Comparison of ENCODE assay signal across 1 cellular context in the genomic region with DNA sequence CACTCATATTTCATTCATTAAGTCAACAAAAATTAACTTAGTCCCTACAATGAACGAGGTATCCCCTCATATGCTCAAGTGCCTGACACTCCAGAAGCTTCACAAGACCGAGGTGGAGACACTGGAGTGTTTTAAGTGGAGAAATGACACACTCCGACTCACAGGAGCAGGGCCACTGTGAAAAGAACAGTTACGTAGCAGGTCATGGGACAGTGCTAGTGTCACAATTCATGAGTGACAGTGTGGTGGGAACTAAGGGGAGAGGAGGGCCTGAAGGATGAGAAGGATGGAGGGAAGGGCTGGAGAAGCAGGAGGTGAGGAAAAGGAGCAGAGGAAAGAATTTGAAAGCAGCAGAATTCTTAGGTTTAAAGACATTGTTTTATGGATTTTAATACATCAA.
TF ChIP-seq lines count a peak whose summit lies in the region.

No MANE protein-coding gene starts in this region.

TF ChIP-seq in HCT116, 20 proteins besides CTCF, POLR2A, EP300 and RAD21 (continued from another document):
- TF ChIP-seq, protein P1, sequence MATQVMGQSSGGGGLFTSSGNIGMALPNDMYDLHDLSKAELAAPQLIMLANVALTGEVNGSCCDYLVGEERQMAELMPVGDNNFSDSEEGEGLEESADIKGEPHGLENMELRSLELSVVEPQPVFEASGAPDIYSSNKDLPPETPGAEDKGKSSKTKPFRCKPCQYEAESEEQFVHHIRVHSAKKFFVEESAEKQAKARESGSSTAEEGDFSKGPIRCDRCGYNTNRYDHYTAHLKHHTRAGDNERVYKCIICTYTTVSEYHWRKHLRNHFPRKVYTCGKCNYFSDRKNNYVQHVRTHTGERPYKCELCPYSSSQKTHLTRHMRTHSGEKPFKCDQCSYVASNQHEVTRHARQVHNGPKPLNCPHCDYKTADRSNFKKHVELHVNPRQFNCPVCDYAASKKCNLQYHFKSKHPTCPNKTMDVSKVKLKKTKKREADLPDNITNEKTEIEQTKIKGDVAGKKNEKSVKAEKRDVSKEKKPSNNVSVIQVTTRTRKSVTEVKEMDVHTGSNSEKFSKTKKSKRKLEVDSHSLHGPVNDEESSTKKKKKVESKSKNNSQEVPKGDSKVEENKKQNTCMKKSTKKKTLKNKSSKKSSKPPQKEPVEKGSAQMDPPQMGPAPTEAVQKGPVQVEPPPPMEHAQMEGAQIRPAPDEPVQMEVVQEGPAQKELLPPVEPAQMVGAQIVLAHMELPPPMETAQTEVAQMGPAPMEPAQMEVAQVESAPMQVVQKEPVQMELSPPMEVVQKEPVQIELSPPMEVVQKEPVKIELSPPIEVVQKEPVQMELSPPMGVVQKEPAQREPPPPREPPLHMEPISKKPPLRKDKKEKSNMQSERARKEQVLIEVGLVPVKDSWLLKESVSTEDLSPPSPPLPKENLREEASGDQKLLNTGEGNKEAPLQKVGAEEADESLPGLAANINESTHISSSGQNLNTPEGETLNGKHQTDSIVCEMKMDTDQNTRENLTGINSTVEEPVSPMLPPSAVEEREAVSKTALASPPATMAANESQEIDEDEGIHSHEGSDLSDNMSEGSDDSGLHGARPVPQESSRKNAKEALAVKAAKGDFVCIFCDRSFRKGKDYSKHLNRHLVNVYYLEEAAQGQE (IDR thresholded peaks at IDR 0.05; ENCODE audit: low read depth), result no peak
- TF ChIP-seq CEBPB (IDR thresholded peaks at IDR 0.05; ENCODE audit: low read depth) (no peak), SP1 (IDR thresholded peaks at IDR 0.05; ENCODE audit: low read depth) (no peak), SRF (IDR thresholded peaks at IDR 0.05; ENCODE audit: low read depth) (no peak), ELF1 (IDR thresholded peaks at IDR 0.05; ENCODE audit: borderline replicate concordance, low read depth) (no peak), SIN3A (IDR thresholded peaks at IDR 0.05; ENCODE audit: low read depth) (no peak), YY1 (IDR thresholded peaks at IDR 0.05; ENCODE audit: extremely low read depth, insufficient replicate concordance, low read depth, low read length) (no peak), EGR1 (IDR thresholded peaks at IDR 0.05; ENCODE audit: low read depth) (no peak), TCF7L2 (IDR thresholded peaks at IDR 0.05; ENCODE audit: borderline replicate concordance, extremely low read depth, insufficient read depth, insufficient read length) (no peak), ZFX (IDR thresholded peaks at IDR 0.05) (no peak), FOSL1 (IDR thresholded peaks at IDR 0.05; ENCODE audit: low read depth) (no peak), POLR2AphosphoS5 (IDR thresholded peaks at IDR 0.05; ENCODE audit: low read depth, low read length) (no peak)
- TF ChIP-seq, protein P2, sequence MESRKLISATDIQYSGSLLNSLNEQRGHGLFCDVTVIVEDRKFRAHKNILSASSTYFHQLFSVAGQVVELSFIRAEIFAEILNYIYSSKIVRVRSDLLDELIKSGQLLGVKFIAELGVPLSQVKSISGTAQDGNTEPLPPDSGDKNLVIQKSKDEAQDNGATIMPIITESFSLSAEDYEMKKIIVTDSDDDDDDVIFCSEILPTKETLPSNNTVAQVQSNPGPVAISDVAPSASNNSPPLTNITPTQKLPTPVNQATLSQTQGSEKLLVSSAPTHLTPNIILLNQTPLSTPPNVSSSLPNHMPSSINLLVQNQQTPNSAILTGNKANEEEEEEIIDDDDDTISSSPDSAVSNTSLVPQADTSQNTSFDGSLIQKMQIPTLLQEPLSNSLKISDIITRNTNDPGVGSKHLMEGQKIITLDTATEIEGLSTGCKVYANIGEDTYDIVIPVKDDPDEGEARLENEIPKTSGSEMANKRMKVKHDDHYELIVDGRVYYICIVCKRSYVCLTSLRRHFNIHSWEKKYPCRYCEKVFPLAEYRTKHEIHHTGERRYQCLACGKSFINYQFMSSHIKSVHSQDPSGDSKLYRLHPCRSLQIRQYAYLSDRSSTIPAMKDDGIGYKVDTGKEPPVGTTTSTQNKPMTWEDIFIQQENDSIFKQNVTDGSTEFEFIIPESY (IDR thresholded peaks at IDR 0.05; ENCODE audit: extremely low read depth, insufficient replicate concordance, low read length), result no peak
- TF ChIP-seq, protein P3, sequence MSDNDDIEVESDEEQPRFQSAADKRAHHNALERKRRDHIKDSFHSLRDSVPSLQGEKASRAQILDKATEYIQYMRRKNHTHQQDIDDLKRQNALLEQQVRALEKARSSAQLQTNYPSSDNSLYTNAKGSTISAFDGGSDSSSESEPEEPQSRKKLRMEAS (IDR thresholded peaks at IDR 0.05), result no peak
